4 cellular contexts compared by ENCODE assay signal in genomic region chr17:19030771-19031451, GRCh38. TPM values are rescaled to one million over a fixed set of nuclear protein-coding genes. Genes with fewer than 3 reads are reported as not detected.
"Had no signal": no experiment of that assay in that cellular context is flagged by ENCODE, and none has a peak within 500 bp of the region (broad histone marks: within the 10 kb centered on the region; RNA-seq: fewer than 3 reads in every experiment).

No MANE protein-coding gene starts in this region.

RNA-seq across cellular contexts. Expression of gene GRAP, which starts 15.8 kb away (rescaled TPM):
- total RNA-seq: LHCN-M2, MCF 10A, NCI-H460, RPMI7951 had no signal
